In genomic region chr3:42526616-42527367, GRCh38 we compare ENCODE assay signal across 10 cellular contexts. TPM values are rescaled to one million over a fixed set of nuclear protein-coding genes. Genes with fewer than 3 reads are reported as not detected.
DNase-seq lines count a peak whose midpoint lies in the region; ATAC-seq and TF ChIP-seq lines count a peak whose summit lies in the region.
"Had no signal": no experiment of that assay in that cellular context is flagged by ENCODE, and none has a peak within 500 bp of the region (broad histone marks: within the 10 kb centered on the region; RNA-seq: fewer than 3 reads in every experiment).

No MANE protein-coding gene starts in this region.

- no TSS peak for BruUV-seq in Caco-2 (replicated peaks; lab: Mats Ljungman, UMichigan)

- H3K9ac ChIP-seq in Karpas-422 (ENCODE audit: low read length), result no peak overlapping the region

- H3K4me2 ChIP-seq in Karpas-422 (ENCODE audit: low read depth, low read length, poor library complexity, severe bottlenecking), result no peak overlapping the region

- H4K20me1 ChIP-seq in Karpas-422 (ENCODE audit: insufficient read depth, low read depth, low read length), result no peaks in the 10 kb centered on the region

- H3K27me3 ChIP-seq in Caco-2 (replicated peaks; ENCODE audit: control insufficient read depth, insufficient read depth, low read length) (no peaks in the 10 kb centered on the region), Karpas-422 (ENCODE audit: low read length) (no peaks in the 10 kb centered on the region)

- H3K36me3 Mint-ChIP-seq in T-cell, result peaks cover 31% of the 10 kb centered on the region
- no peaks in the 10 kb centered on the region for H3K36me3 Mint-ChIP-seq in Caco-2 (ENCODE audit: insufficient read depth, unreplicated experiment)

- no peaks in the 10 kb centered on the region for H3K27me3 Mint-ChIP-seq in T-cell
- H3K27me3 Mint-ChIP-seq in Caco-2 (ENCODE audit: insufficient read depth, unreplicated experiment), result no peaks in the 10 kb centered on the region

- no peak overlapping the region for H2AFZ ChIP-seq in Karpas-422 (ENCODE audit: low read length)

- H3K4me3 Mint-ChIP-seq in T-cell (peak overlapping the region; percentile 1 to 58 (median 41)), Caco-2 (ENCODE audit: unreplicated experiment) (no peak overlapping the region)

- peak; percentile 77 to 87 (median 80) for ATAC-seq in T-cell (replicated peaks in 1 of 4)

- peak; percentile 13 for TF ChIP-seq CTCF in GM10248 (IDR thresholded peaks at IDR 0.05; ENCODE audit: control extremely low read depth, extremely low read depth, low read depth, missing control alignments)
- TF ChIP-seq CTCF in Caco-2 (IDR thresholded peaks at IDR 0.05; ENCODE audit: insufficient read depth in 1 of 2, low read depth in 1 of 2, low read length in 1 of 2, severe bottlenecking in 1 of 2, unreplicated experiment in 1 of 2), result no peak
- TF ChIP-seq CTCF in RWPE1 (conservative IDR thresholded peaks at IDR 0.05; ENCODE audit: low read depth), result no peak

- no peaks in the 10 kb centered on the region for H3K9me2 ChIP-seq in Karpas-422 (replicated peaks; ENCODE audit: insufficient read depth, low read length)

- DNase-seq in GM10248 (ENCODE audit: extremely low spot score) (peak; percentile 53), T-cell (peak in 32 of 34 experiments; percentile 14 to 61 (median 37)), Caco-2 (no peak), putamen (ENCODE audit: low spot score) (no peak), RWPE1 (ENCODE audit: low spot score) (no peak), Karpas-422 (no peak)
- DNase-seq in activated naive CD4-positive, alpha-beta T cell (lab: John Stamatoyannopoulos, UW), result peak in 3 of 4 experiments; percentile 8 to 34 (median 24)
- DNase-seq in stimulated activated CD4-positive, alpha-beta T cell treated with anti-CD3 and anti-CD28 coated beads, Interleukin-12 subunit alpha, Interleukin-12 subunit beta, amount 100 ng/mL, for 4 hours, result peak; percentile 46

- H3K4me3 ChIP-seq in Caco-2 (ENCODE audit: low read depth, low read length) (no peak overlapping the region), Karpas-422 (ENCODE audit: low read length) (no peak overlapping the region)

- no peak overlapping the region for H3K27ac ChIP-seq in RWPE1
- no peak overlapping the region for H3K27ac ChIP-seq in Karpas-422 (ENCODE audit: low read length)

- H3K4me1 Mint-ChIP-seq in T-cell, result peaks cover 63 to 79% (median 68%) of the 10 kb centered on the region in 3 donors
- H3K4me1 Mint-ChIP-seq in Caco-2 (ENCODE audit: low read depth, unreplicated experiment), result no peaks in the 10 kb centered on the region

- peak overlapping the region; percentile 94 to 97 for H3K27ac Mint-ChIP-seq in T-cell
- H3K27ac Mint-ChIP-seq in Caco-2 (ENCODE audit: unreplicated experiment), result no peak overlapping the region

- H3K36me3 ChIP-seq in Caco-2 (ENCODE audit: control insufficient read depth, insufficient read depth, low read length) (no peaks in the 10 kb centered on the region), Karpas-422 (ENCODE audit: insufficient read depth, low read length) (no peaks in the 10 kb centered on the region)

- no peaks in the 10 kb centered on the region for H3K79me2 ChIP-seq in Karpas-422 (ENCODE audit: low read length)

- intact Hi-C loops in Caco-2 (cut with micrococcal nuclease; ENCODE audit: unreplicated experiment), result no loop called here

- POLR2A ChIA-PET in GM10248 (lab: Yijun Ruan, JAX) (no interaction called here), T-cell (lab: Charles Lee) (no interaction called here), Caco-2 (lab: Charles Lee) (interaction anchor here (0.6 kb wide), 1 partner anchor 19 kb away, joined by 8 read pairs; no protein-coding TSS in a partner anchor), RWPE1 (lab: Yijun Ruan, JAX; ENCODE audit: low non-redundant PET) (no interaction called here)

- H3K4me1 ChIP-seq in Caco-2, result no peaks in the 10 kb centered on the region
- no peaks in the 10 kb centered on the region for H3K4me1 ChIP-seq in Karpas-422 (ENCODE audit: low read length)

- no peaks in the 10 kb centered on the region for H3K9me3 Mint-ChIP-seq in T-cell
- H3K9me3 Mint-ChIP-seq in Caco-2 (ENCODE audit: unreplicated experiment), result no peaks in the 10 kb centered on the region

- H3K9me3 ChIP-seq in Caco-2, result no peaks in the 10 kb centered on the region
- H3K9me3 ChIP-seq in Karpas-422 (ENCODE audit: low read length), result no peaks in the 10 kb centered on the region

- CTCF ChIA-PET in GM10248 (lab: Yijun Ruan, JAX), result no interaction called here
- CTCF ChIA-PET in T-cell (lab: Charles Lee), result interaction anchor here (0.6 to 1.2 kb wide), 5 partner anchors 8 to 25 kb away, joined by 3 to 15 read pairs (median 4); partner anchors contain the start of gene VIPR1 (in 2 of the 2)
- CTCF ChIA-PET in Caco-2 (lab: Charles Lee), result interaction anchor here (0.7 to 1.6 kb wide), 3 partner anchors 10 to 297 kb away, joined by 3 read pairs; partner anchors contain the start of gene VIPR1
- CTCF ChIA-PET in RWPE1 (lab: Yijun Ruan, JAX), result no interaction called here

RNA-seq across cellular contexts. Expression of gene VIPR1, which starts 24.3 kb away (rescaled TPM):
- total RNA-seq in T-cell (10 to 100 TPM; 68.0 to 92.4 (median 76.1) TPM), Caco-2 (2022) (3.7 and 3.8 TPM in 2 replicates)
- total RNA-seq in Karpas-422 (2014; rRNA removed; shearing (Covaris generic); ENCODE audit: low replicate concordance), result 0.41 and 2.5 TPM in 2 replicates
- total RNA-seq: dermis microvascular lymphatic vessel endothelial cell, NCI-H460 had no signal

RNA-seq across cellular contexts. Expression of gene SEC22C, which starts 55.0 kb away (rescaled TPM):
- total RNA-seq in T-cell, result 10 to 100 TPM; 50.1 to 71.2 (median 53.6) TPM
- 33.4 and 36.4 TPM in 2 replicates for total RNA-seq in Caco-2 (2022)
- 36.4 and 49.8 TPM in 2 replicates for total RNA-seq in Karpas-422 (2014; rRNA removed; shearing (Covaris generic); ENCODE audit: low replicate concordance)

Comparison
In these comparisons a context has a peak if more than half of its experiments do, and no peak if none do; other contexts are left out.
1. DNase-seq: peak in GM10248 (single experiment), T-cell (32 of 34), activated naive CD4-positive, alpha-beta T cell (3 of 4) and stimulated activated CD4-positive, alpha-beta T cell treated with anti-CD3 and anti-CD28 coated beads, Interleukin-12 subunit alpha, Interleukin-12 subunit beta, amount 100 ng/mL, for 4 hours (single experiment); none in Caco-2 (0 of 2), putamen (single experiment), RWPE1 (single experiment) and Karpas-422 (single experiment).
2. RNA of gene VIPR1, which starts 24.3 kb away (total RNA-seq): 68.0 to 92.4 TPM in T-cell; 3.7 to 3.8 TPM in Caco-2 and 0.41 to 2.5 TPM in Karpas-422; every median in the first group is over 10 times any median in the second.
3. CTCF ChIA-PET loops: an anchor here in T-cell (0.6 to 1.2 kb wide) and Caco-2 (0.7 to 1.6 kb wide); none called in GM10248 and RWPE1.